23 cellular contexts compared by ENCODE assay signal in the genomic region with DNA sequence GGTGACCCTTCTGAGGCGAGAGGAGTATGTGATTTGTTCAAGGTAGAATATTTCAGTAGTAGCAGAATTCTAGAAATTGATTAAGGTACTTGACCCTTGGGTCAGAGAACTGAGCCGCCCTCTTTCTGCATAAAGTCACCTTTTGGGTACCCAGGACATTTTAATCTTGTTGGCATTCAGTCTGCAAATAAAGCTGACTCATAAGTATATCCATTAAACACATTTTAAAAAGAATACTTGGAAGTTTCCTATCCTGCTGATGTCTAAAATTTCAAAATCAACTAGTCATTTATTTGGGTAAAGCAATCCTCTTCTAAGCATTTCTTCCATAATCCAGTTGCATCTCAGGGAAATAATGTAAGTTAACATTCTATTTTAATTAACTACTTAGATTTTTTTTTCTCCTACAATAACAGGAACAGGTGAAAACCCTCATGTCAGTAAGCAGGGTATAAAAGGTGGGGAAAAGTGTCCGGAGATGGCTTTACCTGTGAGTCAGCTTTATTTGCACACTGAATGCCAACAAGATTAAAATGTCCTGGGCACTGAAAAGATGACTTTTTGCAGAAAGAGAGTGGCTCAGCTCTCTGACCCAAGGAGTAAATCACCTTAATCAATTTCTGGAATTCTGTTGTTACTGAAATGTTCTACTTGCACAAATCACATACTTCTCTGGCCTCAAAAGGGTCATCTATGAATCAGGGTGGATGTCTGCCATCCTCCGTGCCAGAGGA.
"Had no signal": no experiment of that assay in that cellular context is flagged by ENCODE, and none has a peak within 500 bp of the region (broad histone marks: within the 10 kb centered on the region; RNA-seq: fewer than 3 reads in every experiment).

No MANE protein-coding gene starts in this region.

- H3K4me3 ChIP-seq: ascending aorta, coronary artery, dorsolateral prefrontal cortex had no signal

- H3K27ac ChIP-seq: ascending aorta, brain microvascular endothelial cell, coronary artery, dorsolateral prefrontal cortex had no signal

- H3K27me3 ChIP-seq: ascending aorta, brain microvascular endothelial cell, dorsolateral prefrontal cortex had no signal

- H3K36me3 ChIP-seq: brain microvascular endothelial cell had no signal

- DNase-seq: activated CD4-positive, alpha-beta memory T cell treated with anti-CD3 and anti-CD28 coated beads, Interleukin-2, amount 10 ng/mL, durations not matched to agents 7 days and 5 days; activated CD4-positive, alpha-beta T cell treated with anti-CD3 and anti-CD28 coated beads for 36 hours; activated CD4-positive, alpha-beta T cell treated with anti-CD3 and anti-CD28 coated beads, Interleukin-2, amount 10 ng/mL, durations not matched to agents 7 days and 5 days; activated CD4-positive, alpha-beta T cell treated with anti-CD3 and anti-CD28 coated beads, Interleukin-2, amount 50 U/mL, for 4 hours; activated CD4-positive, CD25-positive, alpha-beta regulatory T cell; activated CD4-positive, CD25-positive, alpha-beta regulatory T cell treated with anti-CD3 and anti-CD28 coated beads, Interleukin-2, amount 50 U/mL, for 72 hours; activated CD8-positive, alpha-beta memory T cell treated with anti-CD3 and anti-CD28 coated beads, Interleukin-2, amount 50 U/mL, for 48 hours; activated gamma-delta T cell; activated naive CD4-positive, alpha-beta T cell; activated naive CD4-positive, alpha-beta T cell treated with anti-CD3 and anti-CD28 coated beads, Interleukin-2, amount 10 ng/mL, durations not matched to agents 7 days and 5 days; activated naive CD8-positive, alpha-beta T cell treated with anti-CD3 and anti-CD28 coated beads, Interleukin-2, amount 10 ng/mL, durations not matched to agents 7 days and 5 days; activated T-cell treated with anti-CD3 and anti-CD28 coated beads for 4 hours; activated T-cell treated with anti-CD3 and anti-CD28 coated beads, Interleukin-2, amount 50 U/mL, for 24 hours; activated T-cell treated with anti-CD3 and anti-CD28 coated beads, Interleukin-2, amount 50 U/mL, for 72 hours; brain microvascular endothelial cell; dorsolateral prefrontal cortex; effector memory CD4-positive, alpha-beta T cell; endodermal cell; foreskin fibroblast; head of caudate nucleus; T-helper 2 cell had no signal
